14 cellular contexts compared by ENCODE assay signal in the genomic region with DNA sequence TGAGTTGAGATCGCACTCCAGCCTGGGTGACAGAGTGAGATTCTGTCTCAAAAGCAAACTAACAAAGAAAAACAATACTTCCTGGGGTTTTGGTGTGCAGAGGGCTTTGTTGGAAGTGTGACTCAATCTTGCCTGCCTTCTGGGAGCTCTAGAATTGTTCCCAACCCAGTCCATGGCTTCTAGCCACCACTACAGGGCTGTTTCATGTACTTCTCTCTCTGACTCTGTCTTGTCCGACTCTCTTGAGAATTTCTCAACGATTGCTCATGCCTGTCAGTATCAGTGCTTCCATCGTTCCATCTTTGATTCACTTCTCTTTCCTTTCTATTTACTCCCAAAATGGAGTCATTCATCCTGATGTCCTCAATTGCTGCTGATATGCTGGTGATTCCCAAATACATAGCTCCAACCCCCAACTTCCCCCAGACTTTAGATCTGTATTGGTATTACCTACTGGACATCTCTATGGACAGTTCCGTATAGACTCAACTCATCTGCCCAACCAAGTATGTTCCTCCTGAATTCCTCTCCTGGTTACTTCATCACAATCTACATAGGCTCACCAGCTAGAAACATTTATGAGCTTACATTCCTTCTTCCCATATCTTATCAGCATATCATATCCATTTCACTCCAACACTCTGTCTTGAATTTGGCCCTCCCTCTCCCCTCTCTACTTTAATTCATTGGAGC. TPM values are rescaled to one million over a fixed set of nuclear protein-coding genes. Genes with fewer than 3 reads are reported as not detected.
DNase-seq lines count a peak whose midpoint lies in the region; ATAC-seq and TF ChIP-seq lines count a peak whose summit lies in the region.
"Had no signal": no experiment of that assay in that cellular context is flagged by ENCODE, and none has a peak within 500 bp of the region (broad histone marks: within the 10 kb centered on the region; RNA-seq: fewer than 3 reads in every experiment).

No MANE protein-coding gene starts in this region.

- WGBS in mesendoderm (ENCODE audit: extremely low coverage, insufficient coverage, low lambda C conversion rate) = no CpG with 5 or more reads among the region's 5 CpGs

- CTCF ChIA-PET in MCF 10A (lab: Yijun Ruan, JAX) = interaction anchor here (0.9 to 1.4 kb wide), 3 partner anchors 23 to 116 kb away, joined by 3 to 4 read pairs (median 4); no protein-coding TSS in a partner anchor
- CTCF ChIA-PET in Calu3 (lab: Charles Lee) = interaction anchor here (1.3 kb wide), 1 partner anchor 13 kb away, joined by 4 read pairs; a partner anchor contains a TSS

- H3K27ac Mint-ChIP-seq in MCF 10A (ENCODE audit: low read depth, unreplicated experiment) = no peak overlapping the region
- no peak overlapping the region for H3K27ac Mint-ChIP-seq in Calu3 (ENCODE audit: unreplicated experiment)
- H3K27ac Mint-ChIP-seq: activated naive CD8-positive, alpha-beta T cell had no signal

- POLR2A ChIA-PET in MCF 10A (lab: Yijun Ruan, JAX) = interaction anchor here (0.5 to 2.9 kb wide), 7 partner anchors 13 to 1290 kb away, joined by 3 to 26 read pairs (median 3); a partner anchor contains a TSS

- H4K8ac ChIP-seq in mesendoderm (ENCODE audit: low read depth, low read length) = no peak overlapping the region

- TF ChIP-seq CTCF in MCF 10A (IDR thresholded peaks at IDR 0.05; ENCODE audit: unreplicated experiment) (no peak), breast epithelium (IDR thresholded peaks at IDR 0.05) (no peak), astrocyte of the spinal cord (IDR thresholded peaks at IDR 0.05; ENCODE audit: low read depth, low read length) (no peak), Calu3 (IDR thresholded peaks at IDR 0.05; ENCODE audit: unreplicated experiment) (no peak)

- H3K4me1 Mint-ChIP-seq in MCF 10A (ENCODE audit: insufficient read depth, unreplicated experiment) = peaks cover 25% of the 10 kb centered on the region
- peaks cover 2% of the 10 kb centered on the region for H3K4me1 Mint-ChIP-seq in Calu3 (ENCODE audit: low read depth, unreplicated experiment)

- no peak overlapping the region for H3K56ac ChIP-seq in mesendoderm (ENCODE audit: low read length)

- peak overlapping the region in 1 of 2 donors; percentile 7 for H3K27ac ChIP-seq in breast epithelium
- H3K27ac ChIP-seq in mesendoderm (ENCODE audit: low read depth, low read length) = no peak overlapping the region

- peaks cover 9% of the 10 kb centered on the region for H3K79me1 ChIP-seq in mesendoderm (ENCODE audit: low read length)

- H3K4ac ChIP-seq in mesendoderm (ENCODE audit: low read depth, low read length) = no peak overlapping the region

- H3K36me3 ChIP-seq in breast epithelium = peaks cover 9% of the 10 kb centered on the region
- peaks cover 5% of the 10 kb centered on the region for H3K36me3 ChIP-seq in mesendoderm (ENCODE audit: control insufficient read depth, insufficient read depth, low read length)

- intact Hi-C loops in MCF 10A (cut with micrococcal nuclease) (no loop called here), breast epithelium (cut with DNase I; ENCODE audit: low total_unique reads) (no loop called here), Calu3 (cut with micrococcal nuclease; ENCODE audit: unreplicated experiment) (no loop called here)

- no peak for ATAC-seq in GM21526 (IDR thresholded peaks at IDR 0.05; ENCODE audit: low FRiP score, unreplicated experiment)

- H2BK15ac ChIP-seq in mesendoderm (replicated peaks; ENCODE audit: low read depth) = no peak overlapping the region

- H3K4me1 ChIP-seq in breast epithelium (peaks cover 7 to 13% of the 10 kb centered on the region in 2 donors), mesendoderm (ENCODE audit: control insufficient read depth, low read depth, low read length) (peaks cover 7% of the 10 kb centered on the region)

- DNase-seq in MCF 10A (ENCODE audit: unreplicated experiment) (peak; percentile 31), breast epithelium (ENCODE audit: low spot score in 2 of 2) (no peak), astrocyte of the spinal cord (ENCODE audit: low read depth, low spot score) (peak; percentile 94), hepatic stellate cell (ENCODE audit: low spot score) (peak; percentile 85), stromal cell of bone marrow (ENCODE audit: low read depth) (peak; percentile 94), Calu3 (no peak), mesendoderm (no peak)
- DNase-seq: MG63, OCI-M1 had no signal

- H3K4me3 Mint-ChIP-seq in MCF 10A (ENCODE audit: unreplicated experiment) (no peak overlapping the region), Calu3 (ENCODE audit: low read depth, unreplicated experiment) (no peak overlapping the region)
- H3K4me3 Mint-ChIP-seq: activated naive CD8-positive, alpha-beta T cell; type B pancreatic cell had no signal

- H3K4me3 ChIP-seq in breast epithelium (no peak overlapping the region), astrocyte of the spinal cord (ENCODE audit: low read depth, low read length) (no peak overlapping the region), mesendoderm (ENCODE audit: low read length) (no peak overlapping the region)
- H3K4me3 ChIP-seq: MG63, skin epidermis had no signal

- no peaks in the 10 kb centered on the region for H3K27me3 ChIP-seq in breast epithelium
- H3K27me3 ChIP-seq in mesendoderm (ENCODE audit: insufficient read depth, low read length, poor library complexity) = no peaks in the 10 kb centered on the region
- H3K27me3 ChIP-seq: MG63 had no signal

- no peak overlapping the region for H2BK5ac ChIP-seq in mesendoderm (ENCODE audit: low read length)

- in situ Hi-C loops in astrocyte of the spinal cord (cut with HindIII; ENCODE audit: low sequenced_read_pairs) = no loop called here

- no peak overlapping the region for H2AK5ac ChIP-seq in mesendoderm (ENCODE audit: low read length)

- H4K5ac ChIP-seq in mesendoderm (ENCODE audit: low read length) = no peak overlapping the region

- TF ChIP-seq POLR2A in breast epithelium (IDR thresholded peaks at IDR 0.05) = no peak

- H3K9me3 Mint-ChIP-seq in MCF 10A (ENCODE audit: unreplicated experiment) = no peaks in the 10 kb centered on the region
- H3K9me3 Mint-ChIP-seq in Calu3 (ENCODE audit: low read depth, unreplicated experiment) = no peaks in the 10 kb centered on the region
- H3K9me3 Mint-ChIP-seq: type B pancreatic cell had no signal

- H2BK120ac ChIP-seq in mesendoderm (ENCODE audit: low read depth, low read length) = no peak overlapping the region

- no peak overlapping the region for H3K9ac ChIP-seq in mesendoderm (ENCODE audit: low read length)

- no peak overlapping the region for H3K18ac ChIP-seq in mesendoderm (ENCODE audit: low read length)

- H3K23ac ChIP-seq in mesendoderm (ENCODE audit: low read length) = no peak overlapping the region

- peaks cover 19% of the 10 kb centered on the region for H3K79me2 ChIP-seq in mesendoderm (ENCODE audit: control insufficient read depth, insufficient read depth, low read length)

- peaks cover 19% of the 10 kb centered on the region for H3K36me3 Mint-ChIP-seq in MCF 10A (ENCODE audit: insufficient read depth, unreplicated experiment)
- H3K36me3 Mint-ChIP-seq in Calu3 (ENCODE audit: insufficient read depth, unreplicated experiment) = peaks cover 51% of the 10 kb centered on the region
- H3K36me3 Mint-ChIP-seq: activated naive CD8-positive, alpha-beta T cell had no signal

- H3K27me3 Mint-ChIP-seq in MCF 10A (ENCODE audit: insufficient read depth, unreplicated experiment) = no peaks in the 10 kb centered on the region
- H3K27me3 Mint-ChIP-seq in Calu3 (ENCODE audit: unreplicated experiment) = no peaks in the 10 kb centered on the region
- H3K27me3 Mint-ChIP-seq: activated naive CD8-positive, alpha-beta T cell; type B pancreatic cell had no signal

- H3K9me3 ChIP-seq in breast epithelium = no peaks in the 10 kb centered on the region
- H3K9me3 ChIP-seq: MG63 had no signal

- H3K4me2 ChIP-seq in mesendoderm (ENCODE audit: low read length) = no peak overlapping the region

- BruUV-seq in MCF 10A (replicated peaks; lab: Mats Ljungman, UMichigan) (no TSS peak), Calu3 (replicated peaks; lab: Mats Ljungman, UMichigan) (no TSS peak)

RNA-seq across cellular contexts. Expression of a gene that starts 1.8 kb away (rescaled TPM):
- total RNA-seq in MCF 10A (2022) (280 and 301 TPM in 2 replicates), breast epithelium (100 to 1,000 TPM; 195 to 240 (median 204) TPM), Calu3 (2022) (394 and 401 TPM in 2 replicates)
- 357 TPM for polyA plus RNA-seq in mesendoderm (2013, experiment 1 of 2)
- 372 TPM for polyA plus RNA-seq in mesendoderm (2013, experiment 2 of 2)

RNA-seq across cellular contexts. Expression of a gene that starts 13.2 kb away (rescaled TPM):
- total RNA-seq in MCF 10A (2022) = 62.7 and 73.9 TPM in 2 replicates
- 10 to 100 TPM; 59.4 to 77.4 (median 71.8) TPM for total RNA-seq in breast epithelium
- total RNA-seq in Calu3 (2022) = 114 and 116 TPM in 2 replicates
- 24.7 TPM for polyA plus RNA-seq in mesendoderm (2013, experiment 1 of 2)
- polyA plus RNA-seq in mesendoderm (2013, experiment 2 of 2) = 23.8 TPM

RNA-seq across cellular contexts. Expression of a gene that starts 17.6 kb away (rescaled TPM):
- total RNA-seq in MCF 10A (2022) (73.4 and 74.5 TPM in 2 replicates), breast epithelium (10 to 100 TPM; 35.7 to 40.2 (median 36.1) TPM), Calu3 (2022) (105 and 106 TPM in 2 replicates)
- 43.7 TPM for polyA plus RNA-seq in mesendoderm (2013, experiment 1 of 2)
- polyA plus RNA-seq in mesendoderm (2013, experiment 2 of 2) = 44.0 TPM

RNA-seq across cellular contexts. Expression of a gene that starts 37.7 kb away (rescaled TPM):
- total RNA-seq in MCF 10A (2022) (33.8 and 36.1 TPM in 2 replicates), breast epithelium (10 to 100 TPM; 37.3 to 62.3 (median 50.1) TPM), Calu3 (2022) (79.6 and 87.9 TPM in 2 replicates)
- polyA plus RNA-seq in mesendoderm (2013, experiment 1 of 2) = 35.7 TPM
- polyA plus RNA-seq in mesendoderm (2013, experiment 2 of 2) = 34.9 TPM

RNA-seq across cellular contexts. Expression of a gene that starts 56.6 kb away (rescaled TPM):
- total RNA-seq in MCF 10A (2022) (not detected in 2 replicates), breast epithelium (under 1 TPM; 0.16 to 0.88 (median 0.33) TPM), Calu3 (2022) (0.54 and 0.90 TPM in 2 replicates)
- 0.01 TPM for polyA plus RNA-seq in mesendoderm (2013, experiment 1 of 2)
- polyA plus RNA-seq in mesendoderm (2013, experiment 2 of 2) = 0.03 TPM
- total RNA-seq: T-helper 2 cell treated with Interferon-gamma antibody and Interleukin-4, amounts not matched to agents 100 ng/mL and 5 ng/mL, for 36 hours had no signal

Comparison
In these comparisons a context has a peak if more than half of its experiments do, and no peak if none do; other contexts are left out.
1. DNase-seq: peak in MCF 10A (single experiment), astrocyte of the spinal cord (single experiment), hepatic stellate cell (single experiment) and stromal cell of bone marrow (single experiment); none in breast epithelium (0 of 2), Calu3 (single experiment) and mesendoderm (single experiment).